ENCODE assay signal across 8 cellular contexts in genomic region chr1:203267347-203267846, GRCh38. TPM values are rescaled to one million over a fixed set of nuclear protein-coding genes. Genes with fewer than 3 reads are reported as not detected.
A peak's percentile ranks its signal among the peaks of the same experiment; 100 is the strongest.
DNase-seq lines count a peak whose midpoint lies in the region; ATAC-seq and TF ChIP-seq lines count a peak whose summit lies in the region.

No MANE protein-coding gene starts in this region.

- H3K9me3 ChIP-seq in WERI-Rb-1 (ENCODE audit: severe bottlenecking) (peaks cover 4% of the 10 kb centered on the region), breast epithelium (no peaks in the 10 kb centered on the region), iPS-20b (ENCODE audit: insufficient read depth, low read depth, low read length) (no peaks in the 10 kb centered on the region)

- H3K27me3 ChIP-seq in WERI-Rb-1 (ENCODE audit: insufficient read depth, low read depth, severe bottlenecking) (no peaks in the 10 kb centered on the region), breast epithelium (no peaks in the 10 kb centered on the region), iPS-20b (ENCODE audit: insufficient read depth, low read length) (peaks cover 11% of the 10 kb centered on the region)

- DNase-seq in DMS79 (lab: John Stamatoyannopoulos, UW): peak; percentile 36
- DNase-seq in NCI-H2196 treated with DMSO at 0.1 percent for 48 hours (lab: John Stamatoyannopoulos, UW; ENCODE audit: unreplicated experiment): peak; percentile 29
- DNase-seq in WERI-Rb-1: peak; percentile 96
- peak; percentile 82 to 84 for DNase-seq in breast epithelium (ENCODE audit: low spot score in 2 of 2)

- ATAC-seq in HG02763 (IDR thresholded peaks at IDR 0.05; ENCODE audit: unreplicated experiment): peak; percentile 51
- no peak for ATAC-seq in GM19023 (IDR thresholded peaks at IDR 0.05; ENCODE audit: unreplicated experiment)

- peak overlapping the region; percentile 74; the same call in 1 of the 2 replicates for H3K9ac ChIP-seq in iPS-20b (ENCODE audit: low read depth, low read length)

- H3K36me3 ChIP-seq in WERI-Rb-1: no peaks in the 10 kb centered on the region
- H3K36me3 ChIP-seq in breast epithelium: no peaks in the 10 kb centered on the region
- no peaks in the 10 kb centered on the region for H3K36me3 ChIP-seq in iPS-20b (ENCODE audit: insufficient read depth, low read depth, low read length)

- peak; percentile 96 for TF ChIP-seq CTCF in WERI-Rb-1 (IDR thresholded peaks at IDR 0.05; ENCODE audit: low read depth, low read length)
- TF ChIP-seq CTCF in breast epithelium (IDR thresholded peaks at IDR 0.05): peak; percentile 73 to 90 (median 88)

- H3K4me3 ChIP-seq in WERI-Rb-1 (ENCODE audit: low read depth, low read length) (no peak overlapping the region), breast epithelium (peak overlapping the region; percentile 47 to 67 (median 53)), iPS-20b (ENCODE audit: low read length) (peak overlapping the region; percentile 81), skin epidermis (peak overlapping the region; percentile 31 to 52 (median 46))

- no peak for TF ChIP-seq POLR2A in breast epithelium (IDR thresholded peaks at IDR 0.05)

- H3K27ac ChIP-seq in WERI-Rb-1: peak overlapping the region; percentile 26
- H3K27ac ChIP-seq in breast epithelium: peak overlapping the region; percentile 82 to 85
- no peak overlapping the region for H3K27ac ChIP-seq in iPS-20b (ENCODE audit: low read length)
- H3K27ac ChIP-seq in skin epidermis: peak overlapping the region in 19 of 21 experiments; percentile 49 to 91 (median 73)

- intact Hi-C loops in breast epithelium (cut with DNase I; ENCODE audit: low total_unique reads): no loop called here

- no peaks in the 10 kb centered on the region for H3K4me1 ChIP-seq in breast epithelium
- no peaks in the 10 kb centered on the region; the same call in 1 of the 2 replicates for H3K4me1 ChIP-seq in iPS-20b (ENCODE audit: insufficient read depth, low read length)

RNA-seq across cellular contexts. Expression of gene BTG2, which starts 37.9 kb away (rescaled TPM):
- 100 to 1,000 TPM in 2 of 3 donors, 10 to 100 TPM in 1; 82.7 to 271 (median 102) TPM for total RNA-seq in breast epithelium

RNA-seq across cellular contexts. Expression of gene CHIT1, which starts 37.9 kb away (rescaled TPM):
- 10 to 100 TPM in 1 of 3 donors, 1 to 10 TPM in 1, not detected in 1; 5.1 to 15.2 TPM for total RNA-seq in breast epithelium

Comparison
In these comparisons a context has a peak if more than half of its experiments do, and no peak if none do; other contexts are left out.
1. DNase-seq: peak in every context shown above with its lines; median percentile 96 in WERI-Rb-1; 83 in breast epithelium; 36 in DMS79; 29 in NCI-H2196 treated with DMSO at 0.1 percent for 48 hours.